Comparison of ENCODE assay signal across 8 cellular contexts in genomic region chr7:111730476-111731300, GRCh38.
DNase-seq lines count a peak whose midpoint lies in the region; ATAC-seq, FAIRE-seq and TF ChIP-seq lines count a peak whose summit lies in the region.

No MANE protein-coding gene starts in this region.

- no peak for DNase-seq in heart right ventricle
- no peak for DNase-seq in cardiac septum (ENCODE audit: low spot score)
- peak; percentile 43 for DNase-seq in NT2/D1 (ENCODE audit: low read depth, low spot score)
- no peak for DNase-seq in epithelial cell of proximal tubule (ENCODE audit: low read depth)
- DNase-seq in urothelium cell line (ENCODE audit: low spot score) = peak; percentile 41
- no peak for DNase-seq in activated T-cell treated with anti-CD3 and anti-CD28 coated beads, Interleukin-2, amount 50 U/mL, for 1 hour
- no peak for DNase-seq in midbrain (lab: John Stamatoyannopoulos, UW)

- peak in 7 of 9 donors; percentile 30 to 55 (median 45) for TF ChIP-seq CTCF in heart right ventricle (IDR thresholded peaks at IDR 0.05)
- TF ChIP-seq CTCF in epithelial cell of proximal tubule (conservative IDR thresholded peaks at IDR 0.05; ENCODE audit: low read depth, low read length) = peak; percentile 73

- FAIRE-seq in urothelium cell line (lab: Jason Lieb, UNC) = no peak

- ATAC-seq in heart right ventricle (peak in 3 of 8 donors; percentile 45 to 59 (median 49)), HG03025 (IDR thresholded peaks at IDR 0.05; ENCODE audit: low FRiP score, unreplicated experiment) (peak; percentile 67)

- H3K4me1 ChIP-seq in heart right ventricle = peaks cover 0 to 11% (median 8%) of the 10 kb centered on the region in 9 donors
- no peaks in the 10 kb centered on the region for H3K4me1 ChIP-seq in NT2/D1 (ENCODE audit: insufficient read depth, insufficient read length)

- 87 to 91% methylated on average over 13 of the region's 13 CpGs for WGBS in heart right ventricle, 2 donors

- H3K27me3 ChIP-seq in heart right ventricle (no peaks in the 10 kb centered on the region), NT2/D1 (ENCODE audit: insufficient read depth, insufficient read length) (peaks cover 19% of the 10 kb centered on the region)

- H3K4me3 ChIP-seq in heart right ventricle (no peak overlapping the region), NT2/D1 (ENCODE audit: insufficient read length, low read depth) (no peak overlapping the region), epithelial cell of proximal tubule (ENCODE audit: low read depth, low read length) (no peak overlapping the region)

- intact Hi-C loops in heart right ventricle (cut with DNase I) (loop anchor here in 7 of 10 donors (5.0 to 10.0 kb wide), 6 partner anchors 166 to 1886 kb away; partner anchors contain the start of genes LRRN3 (in 7 of the 7) and IMMP2L (in 1 of the 7)), cardiac septum (cut with DNase I) (loop anchor here (10.0 kb wide), 1 partner anchor 636 kb away; the partner anchor contains the start of gene LRRN3)

- no peak overlapping the region for H3K27ac ChIP-seq in heart right ventricle

- H3K9ac ChIP-seq in NT2/D1 (ENCODE audit: insufficient read length, low read depth) = peak overlapping the region; percentile 34

- H3K36me3 ChIP-seq in heart right ventricle (peaks cover 0 to 77% (median 4%) of the 10 kb centered on the region in 9 donors), NT2/D1 (ENCODE audit: insufficient read depth, insufficient read length, low read length) (no peaks in the 10 kb centered on the region)

- H3K9me3 ChIP-seq in heart right ventricle (no peaks in the 10 kb centered on the region), NT2/D1 (ENCODE audit: insufficient read depth, low read length) (no peaks in the 10 kb centered on the region)

Comparison
In these comparisons a context has a peak if more than half of its experiments do, and no peak if none do; other contexts are left out.
1. DNase-seq: peak in NT2/D1 (single experiment) and urothelium cell line (single experiment); none in heart right ventricle (0 of 2), cardiac septum (single experiment), epithelial cell of proximal tubule (single experiment), activated T-cell treated with anti-CD3 and anti-CD28 coated beads, Interleukin-2, amount 50 U/mL, for 1 hour (single experiment) and midbrain (single experiment).